In the genomic region with DNA sequence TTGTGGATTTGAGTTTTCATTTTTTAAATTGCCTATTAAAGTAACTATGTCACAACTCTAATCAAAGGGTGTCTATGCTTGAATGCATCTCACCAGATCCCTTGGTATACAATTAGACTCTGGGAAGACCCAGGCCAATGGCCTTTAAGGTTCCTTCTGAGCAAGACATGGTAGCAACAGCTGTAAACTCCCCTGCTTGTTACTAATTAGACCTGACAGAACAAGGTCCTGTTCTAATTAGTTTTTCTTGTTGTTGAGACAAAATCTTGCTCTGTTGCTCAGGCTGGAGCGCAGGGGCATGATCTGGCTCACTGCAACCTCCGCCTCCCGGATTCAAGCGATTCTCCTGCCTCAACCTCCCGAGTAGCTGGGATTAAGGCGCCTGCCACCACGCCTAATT, we compare ENCODE assay signal across 1 cellular context.
TF ChIP-seq lines count a peak whose summit lies in the region.

No MANE protein-coding gene starts in this region.

TF ChIP-seq in HCT116, 20 proteins besides CTCF, POLR2A, EP300 and RAD21 (continued from another document):
- TF ChIP-seq, protein P1, sequence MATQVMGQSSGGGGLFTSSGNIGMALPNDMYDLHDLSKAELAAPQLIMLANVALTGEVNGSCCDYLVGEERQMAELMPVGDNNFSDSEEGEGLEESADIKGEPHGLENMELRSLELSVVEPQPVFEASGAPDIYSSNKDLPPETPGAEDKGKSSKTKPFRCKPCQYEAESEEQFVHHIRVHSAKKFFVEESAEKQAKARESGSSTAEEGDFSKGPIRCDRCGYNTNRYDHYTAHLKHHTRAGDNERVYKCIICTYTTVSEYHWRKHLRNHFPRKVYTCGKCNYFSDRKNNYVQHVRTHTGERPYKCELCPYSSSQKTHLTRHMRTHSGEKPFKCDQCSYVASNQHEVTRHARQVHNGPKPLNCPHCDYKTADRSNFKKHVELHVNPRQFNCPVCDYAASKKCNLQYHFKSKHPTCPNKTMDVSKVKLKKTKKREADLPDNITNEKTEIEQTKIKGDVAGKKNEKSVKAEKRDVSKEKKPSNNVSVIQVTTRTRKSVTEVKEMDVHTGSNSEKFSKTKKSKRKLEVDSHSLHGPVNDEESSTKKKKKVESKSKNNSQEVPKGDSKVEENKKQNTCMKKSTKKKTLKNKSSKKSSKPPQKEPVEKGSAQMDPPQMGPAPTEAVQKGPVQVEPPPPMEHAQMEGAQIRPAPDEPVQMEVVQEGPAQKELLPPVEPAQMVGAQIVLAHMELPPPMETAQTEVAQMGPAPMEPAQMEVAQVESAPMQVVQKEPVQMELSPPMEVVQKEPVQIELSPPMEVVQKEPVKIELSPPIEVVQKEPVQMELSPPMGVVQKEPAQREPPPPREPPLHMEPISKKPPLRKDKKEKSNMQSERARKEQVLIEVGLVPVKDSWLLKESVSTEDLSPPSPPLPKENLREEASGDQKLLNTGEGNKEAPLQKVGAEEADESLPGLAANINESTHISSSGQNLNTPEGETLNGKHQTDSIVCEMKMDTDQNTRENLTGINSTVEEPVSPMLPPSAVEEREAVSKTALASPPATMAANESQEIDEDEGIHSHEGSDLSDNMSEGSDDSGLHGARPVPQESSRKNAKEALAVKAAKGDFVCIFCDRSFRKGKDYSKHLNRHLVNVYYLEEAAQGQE (IDR thresholded peaks at IDR 0.05; ENCODE audit: low read depth): no peak
- TF ChIP-seq ZBTB33 (IDR thresholded peaks at IDR 0.05; ENCODE audit: extremely low read depth, insufficient replicate concordance, low read length) (no peak), EGR1 (IDR thresholded peaks at IDR 0.05; ENCODE audit: low read depth) (no peak)
